ENCODE assay signal across 12 cellular contexts in the genomic region with DNA sequence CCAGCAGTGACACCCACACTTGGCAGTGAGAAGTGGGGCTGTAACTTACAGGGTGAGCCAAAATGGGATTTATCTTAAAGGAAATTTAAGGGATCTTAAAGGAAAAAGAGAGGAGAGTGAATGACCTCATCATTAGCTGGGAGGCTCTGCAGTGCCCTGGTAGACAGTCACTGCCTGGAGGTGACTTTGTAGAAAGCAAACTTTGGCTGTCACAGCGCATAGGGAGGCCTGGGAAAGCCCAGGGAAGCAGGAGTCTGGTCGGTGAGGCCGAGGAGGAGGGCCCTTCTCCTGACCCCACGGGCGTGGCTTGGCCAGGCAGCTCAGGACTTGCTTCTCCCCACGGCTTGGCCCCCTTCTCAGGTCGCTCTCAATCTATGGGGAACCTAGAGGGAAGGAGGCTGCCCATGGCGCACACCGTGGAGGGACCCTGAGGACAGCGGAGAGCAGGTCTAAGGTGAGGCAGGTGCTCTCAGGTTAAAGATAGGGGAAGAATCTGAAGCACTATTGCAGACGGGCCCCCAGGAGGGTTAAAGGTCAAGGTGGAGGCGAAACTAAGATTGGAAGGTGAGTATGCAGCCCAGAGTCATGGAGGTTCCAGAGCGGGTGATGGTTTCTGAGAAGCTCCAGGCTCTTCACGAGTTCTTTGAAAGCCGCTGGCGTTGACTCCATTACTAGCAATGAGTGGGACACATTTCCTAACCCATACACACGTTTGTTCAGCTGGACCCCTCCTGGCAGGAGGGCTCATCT. TPM values are rescaled to one million over a fixed set of nuclear protein-coding genes. Genes with fewer than 3 reads are reported as not detected.
A peak's percentile ranks its signal among the peaks of the same experiment; 100 is the strongest.
DNase-seq lines count a peak whose midpoint lies in the region; ATAC-seq, FAIRE-seq and TF ChIP-seq lines count a peak whose summit lies in the region.
"Had no signal": no experiment of that assay in that cellular context is flagged by ENCODE, and none has a peak within 500 bp of the region (broad histone marks: within the 10 kb centered on the region; RNA-seq: fewer than 3 reads in every experiment).

No MANE protein-coding gene starts in this region.

- DNase-seq in CD14-positive monocyte (ENCODE audit: low spot score) (no peak), HCT116 (ENCODE audit: low read depth, low spot score) (no peak), urothelium cell line (ENCODE audit: low spot score) (no peak)
- DNase-seq in activated naive CD8-positive, alpha-beta T cell treated with anti-CD3 and anti-CD28 coated beads for 36 hours, result no peak
- no peak for DNase-seq in activated CD4-positive, CD25-positive, alpha-beta regulatory T cell (lab: John Stamatoyannopoulos, UW)
- DNase-seq: DMS 273 treated with DMSO at 0.1 percent for 48 hours; stimulated activated CD4-positive, alpha-beta T cell treated with anti-CD3 and anti-CD28 coated beads, Interleukin-4, amount 100 ng/mL, for 24 hours had no signal

- H3K27me3 Mint-ChIP-seq in CD14-positive monocyte (ENCODE audit: low read depth in 3 of 3), result peaks cover 3 to 5% (median 5%) of the 10 kb centered on the region in 3 donors
- peaks cover 5% of the 10 kb centered on the region for H3K27me3 Mint-ChIP-seq in activated naive CD8-positive, alpha-beta T cell treated with anti-CD3 and anti-CD28 coated beads for 36 hours

- peak overlapping the region; percentile 67 for H3K9ac ChIP-seq in HCT116 (ENCODE audit: low read length)

- no peaks in the 10 kb centered on the region for H3K36me3 ChIP-seq in HCT116 (ENCODE audit: control insufficient read depth in 1 of 2, insufficient read depth in 2 of 2, low read length in 2 of 2)
- H3K36me3 ChIP-seq: tibial artery had no signal

- H3K4me3 ChIP-seq in HCT116 (replicated peaks in 1 of 2; ENCODE audit: low read depth in 1 of 2, low read length in 2 of 2) (peak overlapping the region; percentile 57 to 63), mononuclear cell (ENCODE audit: low read length) (peak overlapping the region; percentile 60)

- H3K9me3 ChIP-seq in HCT116 (ENCODE audit: control insufficient read depth in 1 of 2, insufficient read depth in 1 of 2, low read depth in 1 of 2, low read length in 2 of 2) (no peaks in the 10 kb centered on the region), mononuclear cell (ENCODE audit: low read depth, low read length) (no peaks in the 10 kb centered on the region)
- H3K9me3 ChIP-seq: tibial artery had no signal

- H3K27ac ChIP-seq in HCT116 (ENCODE audit: low read depth, low read length), result no peak overlapping the region
- H3K27ac ChIP-seq: SK-N-MC had no signal

- RAD21 ChIA-PET in HCT116 (lab: Charles Lee; ENCODE audit: low non-redundant PET in 1 of 2, low total read pairs in 2 of 2, uncharacterized antibody in 2 of 2, unreplicated experiment in 2 of 2), result interaction anchor here in 1 of 2 experiments (1.8 kb wide), 1 partner anchor 51 kb away, joined by 5 read pairs; no protein-coding TSS in a partner anchor

- ATAC-seq in HCT116, result no peak
- ATAC-seq in HG03432 (IDR thresholded peaks at IDR 0.05; ENCODE audit: unreplicated experiment), result no peak
- no peak for ATAC-seq in HG03175 (IDR thresholded peaks at IDR 0.05; ENCODE audit: unreplicated experiment)

- H4K20me1 ChIP-seq in HCT116 (ENCODE audit: insufficient read depth), result no peaks in the 10 kb centered on the region

- H3K27ac Mint-ChIP-seq in CD14-positive monocyte, result peak overlapping the region; percentile 11 to 92 (median 73)
- H3K27ac Mint-ChIP-seq in activated naive CD8-positive, alpha-beta T cell treated with anti-CD3 and anti-CD28 coated beads for 36 hours, result no peak overlapping the region

- no TSS peak for BruUV-seq in HCT116 (replicated peaks; lab: Mats Ljungman, UMichigan)

- CTCF ChIA-PET in HCT116 (lab: Charles Lee), result interaction anchor here (2.7 kb wide), 1 partner anchor 51 kb away, joined by 14 read pairs; no protein-coding TSS in a partner anchor

- no peaks in the 10 kb centered on the region for H3K36me3 Mint-ChIP-seq in CD14-positive monocyte
- H3K36me3 Mint-ChIP-seq in activated naive CD8-positive, alpha-beta T cell treated with anti-CD3 and anti-CD28 coated beads for 36 hours, result no peaks in the 10 kb centered on the region

- TF ChIP-seq CTCF in CD14-positive monocyte (IDR thresholded peaks at IDR 0.05) (no peak), HCT116 (IDR thresholded peaks at IDR 0.05 in 2 of 3, conservative IDR thresholded peaks at IDR 0.05 in 1 of 3; ENCODE audit: borderline replicate concordance in 1 of 3, insufficient read depth in 1 of 3, low read depth in 2 of 3, low read length in 2 of 3) (no peak)

- peak overlapping the region; percentile 7 for H2AFZ ChIP-seq in HCT116 (ENCODE audit: low read depth, low read length, poor library complexity, severe bottlenecking)

- H3K4me3 Mint-ChIP-seq in CD14-positive monocyte, result peak overlapping the region; percentile 84 to 87
- H3K4me3 Mint-ChIP-seq in activated naive CD8-positive, alpha-beta T cell treated with anti-CD3 and anti-CD28 coated beads for 36 hours, result peak overlapping the region; percentile 67

- intact Hi-C loops in CD14-positive monocyte (cut with micrococcal nuclease) (loop anchor here (2.0 to 10.0 kb wide), 4 partner anchors 40 to 288 kb away; a partner anchor contains a TSS), HCT116 (cut with micrococcal nuclease) (loop anchor here (5.0 to 10.0 kb wide), 2 partner anchors 205 to 1458 kb away; no protein-coding TSS in a partner anchor)

- no peaks in the 10 kb centered on the region for H3K27me3 ChIP-seq in HCT116 (ENCODE audit: insufficient read depth, low read length)
- H3K27me3 ChIP-seq in mononuclear cell (ENCODE audit: insufficient read depth, low read length), result no peaks in the 10 kb centered on the region
- H3K27me3 ChIP-seq: tibial artery had no signal

- peaks cover 23% of the 10 kb centered on the region for H3K4me1 Mint-ChIP-seq in CD14-positive monocyte
- peaks cover 24% of the 10 kb centered on the region for H3K4me1 Mint-ChIP-seq in activated naive CD8-positive, alpha-beta T cell treated with anti-CD3 and anti-CD28 coated beads for 36 hours

- no peak for FAIRE-seq in urothelium cell line (lab: Jason Lieb, UNC)

- POLR2A ChIA-PET in HCT116 (lab: Charles Lee), result interaction anchor here (1.1 to 3.0 kb wide), 3 partner anchors 8 to 52 kb away, joined by 3 to 21 read pairs (median 6); a partner anchor contains a TSS

- H3K9me2 ChIP-seq in HCT116 (ENCODE audit: insufficient read depth), result no peaks in the 10 kb centered on the region

- TF ChIP-seq RAD21 in HCT116 (IDR thresholded peaks at IDR 0.05; ENCODE audit: low read depth), result no peak

- peak overlapping the region; percentile 90 for H3K4me2 ChIP-seq in HCT116 (ENCODE audit: low read length)

- peaks cover 10 to 24% of the 10 kb centered on the region in 2 experiments; a peak in 2 of 4 replicates for H3K4me1 ChIP-seq in HCT116 (ENCODE audit: control insufficient read depth in 1 of 2, insufficient read depth in 2 of 2, low read length in 2 of 2)
- peaks cover 24% of the 10 kb centered on the region for H3K4me1 ChIP-seq in mononuclear cell (ENCODE audit: insufficient read depth, low read length)

- peaks cover 0 to 3% (median 0%) of the 10 kb centered on the region in 7 donors for H3K9me3 Mint-ChIP-seq in CD14-positive monocyte
- H3K9me3 Mint-ChIP-seq in activated naive CD8-positive, alpha-beta T cell treated with anti-CD3 and anti-CD28 coated beads for 36 hours, result no peaks in the 10 kb centered on the region

- TF ChIP-seq POLR2A in HCT116 (IDR thresholded peaks at IDR 0.05; ENCODE audit: borderline replicate concordance, extremely low read depth, insufficient read depth, insufficient read length), result no peak

- no peaks in the 10 kb centered on the region for H3K79me2 ChIP-seq in HCT116 (ENCODE audit: insufficient read depth, low read length)

TF ChIP-seq in HCT116, 20 proteins besides CTCF, POLR2A, EP300 and RAD21 (continues in another document):
- no peak for TF ChIP-seq CBX3 (IDR thresholded peaks at IDR 0.05; ENCODE audit: low read depth)
- no peak for TF ChIP-seq SP1 (IDR thresholded peaks at IDR 0.05; ENCODE audit: low read depth)
- no peak for TF ChIP-seq JUND (IDR thresholded peaks at IDR 0.05)
- TF ChIP-seq, protein P1, sequence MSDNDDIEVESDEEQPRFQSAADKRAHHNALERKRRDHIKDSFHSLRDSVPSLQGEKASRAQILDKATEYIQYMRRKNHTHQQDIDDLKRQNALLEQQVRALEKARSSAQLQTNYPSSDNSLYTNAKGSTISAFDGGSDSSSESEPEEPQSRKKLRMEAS (IDR thresholded peaks at IDR 0.05), result no peak
- TF ChIP-seq, protein P2, sequence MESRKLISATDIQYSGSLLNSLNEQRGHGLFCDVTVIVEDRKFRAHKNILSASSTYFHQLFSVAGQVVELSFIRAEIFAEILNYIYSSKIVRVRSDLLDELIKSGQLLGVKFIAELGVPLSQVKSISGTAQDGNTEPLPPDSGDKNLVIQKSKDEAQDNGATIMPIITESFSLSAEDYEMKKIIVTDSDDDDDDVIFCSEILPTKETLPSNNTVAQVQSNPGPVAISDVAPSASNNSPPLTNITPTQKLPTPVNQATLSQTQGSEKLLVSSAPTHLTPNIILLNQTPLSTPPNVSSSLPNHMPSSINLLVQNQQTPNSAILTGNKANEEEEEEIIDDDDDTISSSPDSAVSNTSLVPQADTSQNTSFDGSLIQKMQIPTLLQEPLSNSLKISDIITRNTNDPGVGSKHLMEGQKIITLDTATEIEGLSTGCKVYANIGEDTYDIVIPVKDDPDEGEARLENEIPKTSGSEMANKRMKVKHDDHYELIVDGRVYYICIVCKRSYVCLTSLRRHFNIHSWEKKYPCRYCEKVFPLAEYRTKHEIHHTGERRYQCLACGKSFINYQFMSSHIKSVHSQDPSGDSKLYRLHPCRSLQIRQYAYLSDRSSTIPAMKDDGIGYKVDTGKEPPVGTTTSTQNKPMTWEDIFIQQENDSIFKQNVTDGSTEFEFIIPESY (IDR thresholded peaks at IDR 0.05; ENCODE audit: extremely low read depth, insufficient replicate concordance, low read length), result no peak
- TF ChIP-seq, protein P3, sequence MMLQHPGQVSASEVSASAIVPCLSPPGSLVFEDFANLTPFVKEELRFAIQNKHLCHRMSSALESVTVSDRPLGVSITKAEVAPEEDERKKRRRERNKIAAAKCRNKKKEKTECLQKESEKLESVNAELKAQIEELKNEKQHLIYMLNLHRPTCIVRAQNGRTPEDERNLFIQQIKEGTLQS (IDR thresholded peaks at IDR 0.05), result no peak
- TF ChIP-seq CEBPB (IDR thresholded peaks at IDR 0.05; ENCODE audit: low read depth), result no peak

RNA-seq across cellular contexts. Expression of a gene that starts 15.6 kb away (rescaled TPM):
- polyA plus RNA-seq in CD14-positive monocyte, result 1 to 10 TPM; 6.0 to 9.6 TPM
- total RNA-seq in HCT116 (2021; ENCODE audit: unreplicated experiment), result 19.1 TPM
- 11.2 and 13.9 TPM in 2 replicates for polyA plus RNA-seq in HCT116 (2012)
- total RNA-seq in activated naive CD8-positive, alpha-beta T cell treated with anti-CD3 and anti-CD28 coated beads for 36 hours, result 10 to 100 TPM; 13.8 to 15.5 TPM
- 19.0 TPM for total RNA-seq in mononuclear cell

RNA-seq across cellular contexts. Expression of a gene that starts 53.0 kb away (rescaled TPM):
- 100 to 1,000 TPM; 146 to 281 TPM for polyA plus RNA-seq in CD14-positive monocyte
- total RNA-seq in HCT116 (2021; ENCODE audit: unreplicated experiment), result 82.9 TPM
- 102 TPM in 2 replicates for polyA plus RNA-seq in HCT116 (2012)
- 10 to 100 TPM; 12.8 to 13.7 TPM for total RNA-seq in activated naive CD8-positive, alpha-beta T cell treated with anti-CD3 and anti-CD28 coated beads for 36 hours
- total RNA-seq in mononuclear cell, result 14.5 TPM
